In the genomic region with DNA sequence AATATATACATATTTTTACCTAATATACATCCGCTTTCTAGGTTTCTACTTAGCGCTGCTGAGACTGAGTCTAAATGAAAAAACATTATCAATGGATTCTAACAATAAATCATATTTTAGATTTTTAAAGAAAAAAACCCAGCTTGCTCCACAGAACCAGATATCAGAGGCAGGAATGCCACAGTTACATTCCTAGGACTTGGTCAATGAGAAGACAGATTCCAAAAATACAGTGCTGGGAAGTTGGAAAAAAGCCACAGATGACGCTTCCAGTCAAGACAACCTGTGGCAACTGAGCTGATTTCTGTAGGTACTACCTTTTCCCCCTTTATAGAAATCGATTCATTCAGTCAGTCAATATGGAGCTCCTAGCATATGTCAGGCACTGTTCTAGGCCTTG, we compare ENCODE assay signal across 9 cellular contexts. TPM values are rescaled to one million over a fixed set of nuclear protein-coding genes. Genes with fewer than 3 reads are reported as not detected.
DNase-seq lines count a peak whose midpoint lies in the region; ATAC-seq, FAIRE-seq and TF ChIP-seq lines count a peak whose summit lies in the region.
"Had no signal": no experiment of that assay in that cellular context is flagged by ENCODE, and none has a peak within 500 bp of the region (broad histone marks: within the 10 kb centered on the region; RNA-seq: fewer than 3 reads in every experiment).

No MANE protein-coding gene starts in this region.

- ATAC-seq in upper lobe of left lung (ENCODE audit: low FRiP score in 2 of 2) (no peak), GM21723 (IDR thresholded peaks at IDR 0.05; ENCODE audit: unreplicated experiment) (no peak), HG03280 (IDR thresholded peaks at IDR 0.05; ENCODE audit: unreplicated experiment) (no peak)

- H3K4me3 ChIP-seq in adipocyte (ENCODE audit: low read length) = peak overlapping the region; percentile 59
- peak overlapping the region in 3 of 4 donors; percentile 74 to 94 (median 93) for H3K4me3 ChIP-seq in upper lobe of left lung

- DNase-seq in activated naive CD8-positive, alpha-beta T cell treated with anti-CD3 and anti-CD28 coated beads for 36 hours = no peak
- DNase-seq in adipocyte (ENCODE audit: low read depth) (peak; percentile 17), upper lobe of left lung (no peak), nucleus accumbens (lab: John Stamatoyannopoulos, UW) (no peak)
- DNase-seq: NCI-H187 treated with DMSO at 0.1 percent for 48 hours had no signal

- no peak overlapping the region for H3K27ac ChIP-seq in upper lobe of left lung

- no peaks in the 10 kb centered on the region for H3K27me3 Mint-ChIP-seq in activated naive CD8-positive, alpha-beta T cell
- peaks cover 10% of the 10 kb centered on the region for H3K27me3 Mint-ChIP-seq in activated naive CD8-positive, alpha-beta T cell treated with anti-CD3 and anti-CD28 coated beads for 36 hours

- H3K27me3 ChIP-seq in adipocyte (replicated peaks; ENCODE audit: control insufficient read depth, insufficient read depth, low read length) (no peaks in the 10 kb centered on the region), upper lobe of left lung (no peaks in the 10 kb centered on the region)

- no peak overlapping the region for H3K27ac Mint-ChIP-seq in activated naive CD8-positive, alpha-beta T cell
- H3K27ac Mint-ChIP-seq in activated naive CD8-positive, alpha-beta T cell treated with anti-CD3 and anti-CD28 coated beads for 36 hours = no peak overlapping the region

- no peak for TF ChIP-seq POLR2A in upper lobe of left lung (IDR thresholded peaks at IDR 0.05)

- no peak for TF ChIP-seq EP300 in upper lobe of left lung (IDR thresholded peaks at IDR 0.05)

- 61 to 64% methylated on average over 4 of the region's 4 CpGs for whole genome bisulfite sequencing in upper lobe of left lung, 2 donors

- peaks cover 11% of the 10 kb centered on the region for H3K4me1 Mint-ChIP-seq in activated naive CD8-positive, alpha-beta T cell (ENCODE audit: low read depth)
- H3K4me1 Mint-ChIP-seq in activated naive CD8-positive, alpha-beta T cell treated with anti-CD3 and anti-CD28 coated beads for 36 hours = peaks cover 7% of the 10 kb centered on the region

- H3K4me1 ChIP-seq in adipocyte (ENCODE audit: control insufficient read depth, insufficient read depth, low read length) = peaks cover 9% of the 10 kb centered on the region
- H3K4me1 ChIP-seq in upper lobe of left lung = peaks cover 0 to 9% (median 7%) of the 10 kb centered on the region in 4 donors

- no peak overlapping the region for H3K9ac ChIP-seq in adipocyte (ENCODE audit: low read length)

- H3K4me3 Mint-ChIP-seq in activated naive CD8-positive, alpha-beta T cell = peak overlapping the region; percentile 62
- no peak overlapping the region for H3K4me3 Mint-ChIP-seq in activated naive CD8-positive, alpha-beta T cell treated with anti-CD3 and anti-CD28 coated beads for 36 hours

- no peaks in the 10 kb centered on the region for H3K9me3 ChIP-seq in adipocyte (ENCODE audit: control insufficient read depth, low read length)
- no peaks in the 10 kb centered on the region for H3K9me3 ChIP-seq in upper lobe of left lung

- peaks cover 2% of the 10 kb centered on the region for H3K9me3 Mint-ChIP-seq in activated naive CD8-positive, alpha-beta T cell (ENCODE audit: low read depth)
- H3K9me3 Mint-ChIP-seq in activated naive CD8-positive, alpha-beta T cell treated with anti-CD3 and anti-CD28 coated beads for 36 hours = peaks cover 3% of the 10 kb centered on the region

- H3K36me3 ChIP-seq in adipocyte (ENCODE audit: control insufficient read depth, insufficient read depth, low read length, severe bottlenecking) = no peaks in the 10 kb centered on the region
- H3K36me3 ChIP-seq in upper lobe of left lung = no peaks in the 10 kb centered on the region

- no peak for TF ChIP-seq CTCF in upper lobe of left lung (IDR thresholded peaks at IDR 0.05)

- peak; percentile 85 for FAIRE-seq in islet of Langerhans (lab: Jason Lieb, UNC)

- H3K36me3 Mint-ChIP-seq in activated naive CD8-positive, alpha-beta T cell = peaks cover 10% of the 10 kb centered on the region
- H3K36me3 Mint-ChIP-seq in activated naive CD8-positive, alpha-beta T cell treated with anti-CD3 and anti-CD28 coated beads for 36 hours = peaks cover under 1% of the 10 kb centered on the region

RNA-seq across cellular contexts. Expression of a gene that starts 0.6 kb away (rescaled TPM):
- total RNA-seq in activated naive CD8-positive, alpha-beta T cell treated with anti-CD3 and anti-CD28 coated beads for 36 hours = 1 to 10 TPM; 1.7 to 1.8 TPM
- total RNA-seq in upper lobe of left lung = 10 to 100 TPM in 2 of 6 donors, 1 to 10 TPM in 4; 1.8 to 32.7 (median 8.0) TPM

RNA-seq across cellular contexts. Expression of a gene that starts 34.4 kb away (rescaled TPM):
- 10 to 100 TPM; 47.9 TPM for total RNA-seq in activated naive CD8-positive, alpha-beta T cell treated with anti-CD3 and anti-CD28 coated beads for 36 hours
- total RNA-seq in upper lobe of left lung = 10 to 100 TPM in 5 of 6 donors, 1 to 10 TPM in 1; 3.9 to 48.2 (median 22.5) TPM
